ENCODE assay signal across 28 cellular contexts in genomic region chr10:63558132-63558784, GRCh38.
"Had no signal": no experiment of that assay in that cellular context is flagged by ENCODE, and none has a peak within 500 bp of the region (broad histone marks: within the 10 kb centered on the region; RNA-seq: fewer than 3 reads in every experiment).

No MANE protein-coding gene starts in this region.

- H3K27ac Mint-ChIP-seq: naive thymus-derived CD4-positive, alpha-beta T cell; nephron; stimulated activated naive B cell treated with anti-CD40 and anti-IgM and Interleukin-4, amounts not matched to agents 10 μg/mL and 1 μg/mL and 100 μg/mL, for 72 hours; stimulated activated naive CD8-positive, alpha-beta T cell treated with anti-CD3 and anti-CD28 coated beads, Interleukin-15, amount 100 ng/mL, for 72 hours had no signal

- H3K9me3 Mint-ChIP-seq: naive thymus-derived CD4-positive, alpha-beta T cell; nephron; stimulated activated naive B cell treated with anti-CD40 and anti-IgM and Interleukin-4, amounts not matched to agents 10 μg/mL and 1 μg/mL and 100 μg/mL, for 72 hours; stimulated activated naive CD8-positive, alpha-beta T cell treated with anti-CD3 and anti-CD28 coated beads, Interleukin-15, amount 100 ng/mL, for 72 hours had no signal

- H3K27me3 ChIP-seq: esophagus muscularis mucosa, heart right ventricle, ovary, suprapubic skin, transverse colon, vagina had no signal

- ATAC-seq: heart right ventricle; left colon; left ventricle myocardium superior; naive thymus-derived CD4-positive, alpha-beta T cell; psoas muscle; right cardiac atrium; stimulated activated naive B cell treated with anti-CD40 and anti-IgM and Interleukin-4, amounts not matched to agents 10 μg/mL and 1 μg/mL and 100 μg/mL, for 72 hours; stimulated activated naive CD8-positive, alpha-beta T cell treated with anti-CD3 and anti-CD28 coated beads, Interleukin-15, amount 100 ng/mL, for 72 hours had no signal

- H3K27ac ChIP-seq: coronary artery, esophagus muscularis mucosa, heart right ventricle, ovary, psoas muscle, skin epidermis, suprapubic skin, transverse colon, vagina had no signal

- H3K36me3 ChIP-seq: esophagus muscularis mucosa, heart right ventricle, ovary, suprapubic skin, transverse colon, vagina had no signal

- H3K9me3 ChIP-seq: esophagus muscularis mucosa, heart right ventricle, ovary, psoas muscle, suprapubic skin, transverse colon, vagina had no signal

- H3K4me3 Mint-ChIP-seq: naive thymus-derived CD4-positive, alpha-beta T cell; nephron; stimulated activated naive B cell treated with anti-CD40 and anti-IgM and Interleukin-4, amounts not matched to agents 10 μg/mL and 1 μg/mL and 100 μg/mL, for 72 hours; stimulated activated naive CD8-positive, alpha-beta T cell treated with anti-CD3 and anti-CD28 coated beads, Interleukin-15, amount 100 ng/mL, for 72 hours had no signal

- DNase-seq: dermis blood vessel endothelial cell; effector memory CD4-positive, alpha-beta T cell; foreskin melanocyte; glutamatergic neuron; heart right ventricle; hippocampal formation; left colon; left ventricle myocardium superior; mesenchymal stem cell; midbrain; naive thymus-derived CD4-positive, alpha-beta T cell; nucleus accumbens; ovary; posterior cingulate gyrus; psoas muscle; right cardiac atrium; stimulated activated CD4-positive, alpha-beta T cell treated with anti-CD3 and anti-CD28 coated beads, Interleukin-15, amount 100 ng/mL, for 24 hours; stimulated activated CD4-positive, alpha-beta T cell treated with anti-CD3 and anti-CD28 coated beads, Interleukin-2, amount 100 ng/mL, for 48 hours; stimulated activated naive B cell treated with anti-CD40 and anti-IgM and Interleukin-4, amounts not matched to agents 10 μg/mL and 1 μg/mL and 100 μg/mL, for 72 hours; stimulated activated naive CD8-positive, alpha-beta T cell treated with anti-CD3 and anti-CD28 coated beads, Interleukin-15, amount 100 ng/mL, for 72 hours; transverse colon had no signal

- H3K4me3 ChIP-seq: coronary artery, esophagus muscularis mucosa, heart right ventricle, lung, ovary, psoas muscle, skin epidermis, suprapubic skin, transverse colon, vagina had no signal

- H3K27me3 Mint-ChIP-seq: naive thymus-derived CD4-positive, alpha-beta T cell; stimulated activated naive B cell treated with anti-CD40 and anti-IgM and Interleukin-4, amounts not matched to agents 10 μg/mL and 1 μg/mL and 100 μg/mL, for 72 hours; stimulated activated naive CD8-positive, alpha-beta T cell treated with anti-CD3 and anti-CD28 coated beads, Interleukin-15, amount 100 ng/mL, for 72 hours had no signal
